Comparison of ENCODE assay signal across 8 cellular contexts in genomic region chr5:169054506-169054905, GRCh38.
"Had no signal": no experiment of that assay in that cellular context is flagged by ENCODE, and none has a peak within 500 bp of the region (broad histone marks: within the 10 kb centered on the region; RNA-seq: fewer than 3 reads in every experiment).

No MANE protein-coding gene starts in this region.

- H3K4me3 Mint-ChIP-seq: HFFc6 had no signal

- H3K36me3 ChIP-seq: HAP-1 had no signal

- H3K9me3 ChIP-seq: HAP-1 had no signal

- H2AFZ ChIP-seq: GM23248 had no signal

- FAIRE-seq: HTR-8/SVneo had no signal

- H3K4me3 ChIP-seq: GM23248, HAP-1 had no signal

- ATAC-seq: HCT116 had no signal

- H3K27ac ChIP-seq: GM23248 had no signal

- H3K9me3 Mint-ChIP-seq: HFFc6 had no signal

- DNase-seq: GM23248, GOT3, H7, HFFc6, IMR-90 had no signal

- H3K9ac ChIP-seq: GM23248 had no signal

- H3K4me1 ChIP-seq: HAP-1 had no signal

- H3K27ac Mint-ChIP-seq: HFFc6 had no signal
